Comparison of ENCODE assay signal across 1 cellular context in the genomic region with DNA sequence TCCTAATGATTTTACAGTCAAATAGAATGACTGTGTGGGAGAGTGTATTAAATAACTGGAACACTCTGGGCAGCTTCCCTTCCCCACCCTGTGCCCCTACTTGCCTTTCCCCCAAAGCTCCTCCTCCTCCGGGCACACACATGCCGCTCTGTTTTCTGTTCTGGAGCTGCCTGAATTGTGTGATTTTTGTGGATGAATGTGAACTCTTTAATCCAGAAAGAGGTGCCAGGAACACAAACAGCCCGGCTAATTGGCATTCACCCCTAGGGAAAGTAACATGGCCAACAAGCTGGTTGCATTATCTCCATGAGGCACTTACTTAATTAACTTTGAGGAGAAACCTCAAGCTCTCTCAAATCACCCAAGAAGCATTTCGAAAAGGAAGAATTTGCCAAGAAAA.
TF ChIP-seq lines count a peak whose summit lies in the region.

No MANE protein-coding gene starts in this region.

TF ChIP-seq in HepG2, 621 proteins besides CTCF, POLR2A, EP300 and RAD21 (continued from another document):
- TF ChIP-seq, protein P1, sequence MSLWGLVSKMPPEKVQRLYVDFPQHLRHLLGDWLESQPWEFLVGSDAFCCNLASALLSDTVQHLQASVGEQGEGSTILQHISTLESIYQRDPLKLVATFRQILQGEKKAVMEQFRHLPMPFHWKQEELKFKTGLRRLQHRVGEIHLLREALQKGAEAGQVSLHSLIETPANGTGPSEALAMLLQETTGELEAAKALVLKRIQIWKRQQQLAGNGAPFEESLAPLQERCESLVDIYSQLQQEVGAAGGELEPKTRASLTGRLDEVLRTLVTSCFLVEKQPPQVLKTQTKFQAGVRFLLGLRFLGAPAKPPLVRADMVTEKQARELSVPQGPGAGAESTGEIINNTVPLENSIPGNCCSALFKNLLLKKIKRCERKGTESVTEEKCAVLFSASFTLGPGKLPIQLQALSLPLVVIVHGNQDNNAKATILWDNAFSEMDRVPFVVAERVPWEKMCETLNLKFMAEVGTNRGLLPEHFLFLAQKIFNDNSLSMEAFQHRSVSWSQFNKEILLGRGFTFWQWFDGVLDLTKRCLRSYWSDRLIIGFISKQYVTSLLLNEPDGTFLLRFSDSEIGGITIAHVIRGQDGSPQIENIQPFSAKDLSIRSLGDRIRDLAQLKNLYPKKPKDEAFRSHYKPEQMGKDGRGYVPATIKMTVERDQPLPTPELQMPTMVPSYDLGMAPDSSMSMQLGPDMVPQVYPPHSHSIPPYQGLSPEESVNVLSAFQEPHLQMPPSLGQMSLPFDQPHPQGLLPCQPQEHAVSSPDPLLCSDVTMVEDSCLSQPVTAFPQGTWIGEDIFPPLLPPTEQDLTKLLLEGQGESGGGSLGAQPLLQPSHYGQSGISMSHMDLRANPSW (CRISPR knock-in tag; IDR thresholded peaks at IDR 0.05; ENCODE audit: borderline replicate concordance), result no peak
- TF ChIP-seq NR2C2 (CRISPR knock-in tag; IDR thresholded peaks at IDR 0.05; ENCODE audit: borderline replicate concordance) (no peak), ZNF792 (CRISPR knock-in tag; IDR thresholded peaks at IDR 0.05) (no peak), CC2D1A (CRISPR knock-in tag; IDR thresholded peaks at IDR 0.05) (no peak), RELA (CRISPR knock-in tag; IDR thresholded peaks at IDR 0.05) (no peak), ZNF589 (CRISPR knock-in tag; conservative IDR thresholded peaks at IDR 0.05) (no peak), ZKSCAN8 (CRISPR knock-in tag; IDR thresholded peaks at IDR 0.05; ENCODE audit: borderline replicate concordance) (no peak), ZNF616 (CRISPR knock-in tag; IDR thresholded peaks at IDR 0.05; ENCODE audit: low read depth) (no peak)
- TF ChIP-seq, protein P2, sequence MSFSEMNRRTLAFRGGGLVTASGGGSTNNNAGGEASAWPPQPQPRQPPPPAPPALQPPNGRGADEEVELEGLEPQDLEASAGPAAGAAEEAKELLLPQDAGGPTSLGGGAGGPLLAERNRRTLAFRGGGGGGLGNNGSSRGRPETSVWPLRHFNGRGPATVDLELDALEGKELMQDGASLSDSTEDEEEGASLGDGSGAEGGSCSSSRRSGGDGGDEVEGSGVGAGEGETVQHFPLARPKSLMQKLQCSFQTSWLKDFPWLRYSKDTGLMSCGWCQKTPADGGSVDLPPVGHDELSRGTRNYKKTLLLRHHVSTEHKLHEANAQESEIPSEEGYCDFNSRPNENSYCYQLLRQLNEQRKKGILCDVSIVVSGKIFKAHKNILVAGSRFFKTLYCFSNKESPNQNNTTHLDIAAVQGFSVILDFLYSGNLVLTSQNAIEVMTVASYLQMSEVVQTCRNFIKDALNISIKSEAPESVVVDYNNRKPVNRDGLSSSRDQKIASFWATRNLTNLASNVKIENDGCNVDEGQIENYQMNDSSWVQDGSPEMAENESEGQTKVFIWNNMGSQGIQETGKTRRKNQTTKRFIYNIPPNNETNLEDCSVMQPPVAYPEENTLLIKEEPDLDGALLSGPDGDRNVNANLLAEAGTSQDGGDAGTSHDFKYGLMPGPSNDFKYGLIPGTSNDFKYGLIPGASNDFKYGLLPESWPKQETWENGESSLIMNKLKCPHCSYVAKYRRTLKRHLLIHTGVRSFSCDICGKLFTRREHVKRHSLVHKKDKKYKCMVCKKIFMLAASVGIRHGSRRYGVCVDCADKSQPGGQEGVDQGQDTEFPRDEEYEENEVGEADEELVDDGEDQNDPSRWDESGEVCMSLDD (CRISPR knock-in tag; IDR thresholded peaks at IDR 0.05; ENCODE audit: borderline replicate concordance), result no peak
- TF ChIP-seq, protein P3, sequence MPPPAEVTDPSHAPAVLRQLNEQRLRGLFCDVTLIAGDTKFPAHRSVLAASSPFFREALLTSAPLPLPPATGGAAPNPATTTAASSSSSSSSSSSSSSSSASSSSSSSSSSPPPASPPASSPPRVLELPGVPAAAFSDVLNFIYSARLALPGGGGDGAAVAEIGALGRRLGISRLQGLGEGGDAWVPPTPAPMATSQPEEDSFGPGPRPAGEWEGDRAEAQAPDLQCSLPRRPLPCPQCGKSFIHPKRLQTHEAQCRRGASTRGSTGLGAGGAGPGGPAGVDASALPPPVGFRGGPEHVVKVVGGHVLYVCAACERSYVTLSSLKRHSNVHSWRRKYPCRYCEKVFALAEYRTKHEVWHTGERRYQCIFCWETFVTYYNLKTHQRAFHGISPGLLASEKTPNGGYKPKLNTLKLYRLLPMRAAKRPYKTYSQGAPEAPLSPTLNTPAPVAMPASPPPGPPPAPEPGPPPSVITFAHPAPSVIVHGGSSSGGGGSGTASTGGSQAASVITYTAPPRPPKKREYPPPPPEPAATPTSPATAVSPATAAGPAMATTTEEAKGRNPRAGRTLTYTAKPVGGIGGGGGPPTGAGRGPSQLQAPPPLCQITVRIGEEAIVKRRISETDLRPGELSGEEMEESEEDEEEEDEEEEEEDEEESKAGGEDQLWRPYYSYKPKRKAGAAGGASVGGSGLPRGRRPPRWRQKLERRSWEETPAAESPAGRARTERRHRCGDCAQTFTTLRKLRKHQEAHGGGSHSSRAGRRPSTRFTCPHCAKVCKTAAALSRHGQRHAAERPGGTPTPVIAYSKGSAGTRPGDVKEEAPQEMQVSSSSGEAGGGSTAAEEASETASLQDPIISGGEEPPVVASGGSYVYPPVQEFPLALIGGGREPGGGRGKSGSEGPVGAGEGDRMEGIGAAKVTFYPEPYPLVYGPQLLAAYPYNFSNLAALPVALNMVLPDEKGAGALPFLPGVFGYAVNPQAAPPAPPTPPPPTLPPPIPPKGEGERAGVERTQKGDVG (CRISPR knock-in tag; IDR thresholded peaks at IDR 0.05; ENCODE audit: borderline replicate concordance), result no peak
